ENCODE assay signal across 8 cellular contexts in the genomic region with DNA sequence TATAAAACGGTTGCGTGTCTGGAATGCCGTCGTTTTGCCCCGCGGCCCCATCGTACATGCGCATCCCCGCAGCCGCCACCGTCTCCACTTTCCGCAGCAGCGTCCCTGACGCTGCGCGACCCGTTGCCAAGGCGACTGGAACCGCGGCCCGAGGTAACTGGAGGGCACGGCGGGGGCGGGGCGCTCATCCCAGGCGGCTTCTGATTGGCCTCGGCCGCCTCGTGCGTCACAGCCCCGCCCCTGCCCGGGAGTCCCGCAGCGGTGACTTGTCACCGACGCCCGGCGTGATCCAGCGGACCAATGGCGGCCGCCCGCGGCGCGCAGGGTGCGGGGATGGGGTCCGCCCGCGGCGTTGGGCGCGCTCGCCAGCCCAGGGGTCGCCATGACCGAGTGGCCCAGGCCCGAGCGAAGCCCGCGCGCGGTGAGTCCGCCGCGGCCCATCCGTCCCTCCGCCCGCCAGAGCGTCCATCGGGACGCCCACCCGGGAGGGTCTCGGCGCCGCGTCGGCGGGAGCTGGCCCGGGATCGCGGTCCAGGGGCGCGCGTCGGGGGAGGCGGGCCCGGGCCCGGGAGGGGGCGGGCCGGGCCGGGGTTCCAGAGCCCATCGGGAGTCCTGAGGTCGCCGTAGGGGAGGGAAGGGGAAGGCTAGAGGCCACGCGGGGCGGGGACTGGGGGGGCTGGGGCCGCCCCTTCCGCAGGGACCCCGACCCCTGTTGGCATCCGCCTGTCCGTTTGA. TPM values are rescaled to one million over a fixed set of nuclear protein-coding genes. Genes with fewer than 3 reads are reported as not detected.
DNase-seq lines count a peak whose midpoint lies in the region; ATAC-seq and TF ChIP-seq lines count a peak whose summit lies in the region.

Gene ZSCAN1, plus strand, starts transcription at position 285 of the 735 bp plus-strand sequence. CDS start 3,812 bp downstream, outside the sequence.

- DNase-seq in activated T-cell treated with anti-CD3 and anti-CD28 coated beads for 24 hours (ENCODE audit: low read depth) (peak; percentile 11), neural progenitor cell (ENCODE audit: low spot score) (peak; percentile 99), ureter (ENCODE audit: low spot score) (peak; percentile 92), UCSD-AML1 (lab: John Stamatoyannopoulos, UW; ENCODE audit: unreplicated experiment) (no peak), SKM-1 treated with dmso at 0.1 percent for 144 hours (lab: John Stamatoyannopoulos, UW; ENCODE audit: unreplicated experiment) (no peak)

- peaks cover 56% of the 10 kb centered on the region for H3K9me3 Mint-ChIP-seq in neural progenitor cell

- H3K4me2 ChIP-seq in neural progenitor cell, result peak within 1 kb of the TSS; percentile 86

- TF ChIP-seq EP300 in gastroesophageal sphincter (IDR thresholded peaks at IDR 0.05), result no peak

- WGBS in gastroesophageal sphincter (ENCODE audit: low coverage in 1 of 2), 2 donors, result 0% methylated on average over 6 of the region's 101 CpGs; no CpG with 5 or more reads in 1 of the 2 donors

- no peaks in the 10 kb centered on the region for H4K20me1 ChIP-seq in neural progenitor cell (ENCODE audit: low read depth)

- TF ChIP-seq POLR2A in gastroesophageal sphincter (IDR thresholded peaks at IDR 0.05), result peak; percentile 15 to 59

- H3K9me3 ChIP-seq in HUES6 (ENCODE audit: control insufficient read depth, insufficient read depth, low read depth, low read length) (peaks cover 46% of the 10 kb centered on the region), gastroesophageal sphincter (peaks cover 0 to 37% (median 0%) of the 10 kb centered on the region in 3 donors), neural progenitor cell (ENCODE audit: low read depth) (no peaks in the 10 kb centered on the region)

- peak; percentile 96 for ATAC-seq in gastroesophageal sphincter
- no peak for ATAC-seq in HG03342 (IDR thresholded peaks at IDR 0.05; ENCODE audit: unreplicated experiment)

- H3K4me1 ChIP-seq in HUES6 (ENCODE audit: control insufficient read depth, insufficient read depth, low read length) (no peaks in the 10 kb centered on the region; the same call in 1 of the 2 replicates), gastroesophageal sphincter (peaks cover 0 to 28% (median 0%) of the 10 kb centered on the region in 3 donors), neural progenitor cell (peaks cover 11% of the 10 kb centered on the region)

- no peaks in the 10 kb centered on the region for H3K79me2 ChIP-seq in neural progenitor cell (ENCODE audit: low read depth)

- H3K4me3 ChIP-seq in HUES6 (ENCODE audit: low read depth, low read length) (peak within 1 kb of the TSS; percentile 56; the same call in 1 of the 2 replicates), gastroesophageal sphincter (peak within 1 kb of the TSS; percentile 33 to 75), neural progenitor cell (peak within 1 kb of the TSS; percentile 67)

- H3K36me3 ChIP-seq in HUES6 (ENCODE audit: control insufficient read depth, insufficient read depth, low read length), result no peaks in the 10 kb centered on the region
- H3K36me3 ChIP-seq in gastroesophageal sphincter, result no peaks in the 10 kb centered on the region
- no peaks in the 10 kb centered on the region for H3K36me3 ChIP-seq in neural progenitor cell

- peak within 1 kb of the TSS; percentile 85 for H3K4me3 Mint-ChIP-seq in neural progenitor cell

- H3K9ac ChIP-seq in HUES6 (ENCODE audit: low read length) (no peak within 1 kb of the TSS), neural progenitor cell (peak within 1 kb of the TSS; percentile 68)

- H3F3A ChIP-seq in neural progenitor cell (ENCODE audit: low read depth), result peaks cover 23% of the 10 kb centered on the region

- peaks cover 12% of the 10 kb centered on the region for H3K36me3 Mint-ChIP-seq in neural progenitor cell

- H3K27me3 Mint-ChIP-seq in neural progenitor cell (ENCODE audit: insufficient read depth, low read depth), result peaks cover 9% of the 10 kb centered on the region

- TF ChIP-seq CTCF in gastroesophageal sphincter (IDR thresholded peaks at IDR 0.05), result peak in 1 of 4 experiments; percentile 26
- no peak for TF ChIP-seq CTCF in neural progenitor cell (IDR thresholded peaks at IDR 0.05)

- H3K27me3 ChIP-seq in HUES6 (ENCODE audit: control insufficient read depth, insufficient read depth, low read length), result no peaks in the 10 kb centered on the region
- peaks cover 39% of the 10 kb centered on the region for H3K27me3 ChIP-seq in gastroesophageal sphincter
- H3K27me3 ChIP-seq in neural progenitor cell, result peaks cover 6% of the 10 kb centered on the region

- no peak within 1 kb of the TSS for H3K27ac Mint-ChIP-seq in neural progenitor cell

- peaks cover 2% of the 10 kb centered on the region for H3K4me1 Mint-ChIP-seq in neural progenitor cell

- H3K27ac ChIP-seq in HUES6 (ENCODE audit: low read depth, low read length), result no peak within 1 kb of the TSS
- peak within 1 kb of the TSS in 3 of 4 donors; percentile 19 to 80 (median 64) for H3K27ac ChIP-seq in gastroesophageal sphincter
- peak within 1 kb of the TSS; percentile 41 for H3K27ac ChIP-seq in neural progenitor cell

- no peak within 1 kb of the TSS for H2AFZ ChIP-seq in neural progenitor cell (replicated peaks)

RNA-seq across cellular contexts. Expression of gene ZSCAN1, which starts in this region (rescaled TPM):
- not detected for total RNA-seq in gastroesophageal sphincter
- total RNA-seq in neural progenitor cell (ENCODE audit: low replicate concordance), result 0.67 and 4.1 TPM in 2 replicates
- 2.3 TPM for total RNA-seq in ureter

Comparison
In these comparisons a context has a peak if more than half of its experiments do, and no peak if none do; other contexts are left out.
1. Peak in ATAC-seq, H3K4me3 ChIP-seq and H3K27ac ChIP-seq in gastroesophageal sphincter; RNA of the gene not detected or under 1 TPM.
2. DNase-seq: peak in activated T-cell treated with anti-CD3 and anti-CD28 coated beads for 24 hours (single experiment), neural progenitor cell (single experiment) and ureter (single experiment); none in UCSD-AML1 (single experiment) and SKM-1 treated with dmso at 0.1 percent for 144 hours (single experiment).
3. Peak in every context shown above with its lines, with median percentiles within 50 percentile points of each other: H3K4me3 ChIP-seq.